Comparison of ENCODE assay signal across 14 cellular contexts in the genomic region with DNA sequence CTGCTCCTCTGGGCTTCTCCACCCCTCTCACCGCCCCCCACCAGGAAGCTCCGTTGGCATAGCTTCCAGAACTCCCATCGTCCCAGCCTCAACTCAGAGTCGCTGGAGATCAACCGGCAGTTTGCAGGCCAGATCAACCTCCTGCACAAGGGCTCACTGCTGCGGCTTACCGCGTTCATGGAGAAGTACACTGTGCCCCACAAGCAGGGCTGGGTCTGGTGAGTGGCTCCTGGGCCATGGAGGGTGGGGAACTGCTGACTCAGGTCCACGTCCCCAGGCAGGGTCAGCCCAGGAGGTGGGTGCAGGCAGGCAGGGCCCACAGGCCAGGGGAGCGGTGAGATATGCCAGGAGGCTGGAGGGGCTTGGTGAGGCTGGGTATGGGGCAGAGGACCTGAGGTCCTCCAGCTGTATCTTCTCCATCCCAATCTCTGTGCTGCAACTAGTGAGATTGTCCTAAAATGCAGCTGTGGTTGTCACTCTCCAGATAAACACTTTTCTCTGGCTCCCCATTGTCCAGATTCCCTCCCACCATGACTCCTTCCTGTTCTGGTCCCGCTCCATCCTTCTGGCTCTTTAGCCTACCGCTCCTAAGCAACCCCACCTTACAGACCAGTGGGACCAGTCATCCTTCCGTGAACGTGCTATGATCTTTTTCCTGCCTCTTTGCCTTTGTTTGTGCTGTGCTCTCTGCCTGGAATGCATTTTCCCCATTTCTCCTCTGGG.
DNase-seq lines count a peak whose midpoint lies in the region; ATAC-seq and TF ChIP-seq lines count a peak whose summit lies in the region.
"Had no signal": no experiment of that assay in that cellular context is flagged by ENCODE, and none has a peak within 500 bp of the region (broad histone marks: within the 10 kb centered on the region; RNA-seq: fewer than 3 reads in every experiment).

No MANE protein-coding gene starts in this region.

- peak overlapping the region; percentile 87 for H3K27ac Mint-ChIP-seq in endothelial cell (ENCODE audit: unreplicated experiment)
- H3K27ac Mint-ChIP-seq: CD4-positive, alpha-beta memory T cell had no signal

- H3K36me3 Mint-ChIP-seq in endothelial cell (ENCODE audit: low read depth, unreplicated experiment): peaks cover 45% of the 10 kb centered on the region
- H3K36me3 Mint-ChIP-seq: CD4-positive, alpha-beta memory T cell had no signal

- H3K36me3 ChIP-seq in heart right ventricle (peaks cover 0 to 85% (median 0%) of the 10 kb centered on the region in 9 donors), osteoblast (ENCODE audit: insufficient read depth, low read length) (peaks cover 10% of the 10 kb centered on the region), stomach (peaks cover 0 to 52% (median 37%) of the 10 kb centered on the region in 4 donors), tibial artery (no peaks in the 10 kb centered on the region)
- H3K36me3 ChIP-seq: BE2C had no signal

- H3K9me3 Mint-ChIP-seq in endothelial cell (ENCODE audit: unreplicated experiment): no peaks in the 10 kb centered on the region
- H3K9me3 Mint-ChIP-seq: CD4-positive, alpha-beta memory T cell had no signal

- DNase-seq in heart right ventricle (no peak), Right ventricle myocardium superior (no peak), endothelial cell (ENCODE audit: low spot score) (no peak), osteoblast (ENCODE audit: insufficient read length, low spot score, missing footprints) (peak; percentile 21), stomach (peak; percentile 17), tibial artery (no peak)
- DNase-seq: BE2C; CD4-positive, alpha-beta memory T cell; DMS79; GOT3; H9 had no signal

- TF ChIP-seq POLR2A in stomach (IDR thresholded peaks at IDR 0.05): no peak

- WGBS in heart right ventricle, 2 donors: 71 to 80% methylated on average over 13 to 14 of the region's 14 CpGs
- 78 to 92% (median 84%) methylated on average over 6 to 14 of the region's 14 CpGs for WGBS in stomach, 5 donors

- peaks cover 19% of the 10 kb centered on the region for H3K27me3 Mint-ChIP-seq in endothelial cell (ENCODE audit: unreplicated experiment)
- H3K27me3 Mint-ChIP-seq: CD4-positive, alpha-beta memory T cell had no signal

- H3K4me1 Mint-ChIP-seq in endothelial cell (ENCODE audit: unreplicated experiment): peaks cover 4% of the 10 kb centered on the region

- no peak overlapping the region for H2AFZ ChIP-seq in osteoblast (ENCODE audit: low read length)

- TF ChIP-seq CTCF in heart right ventricle (IDR thresholded peaks at IDR 0.05): no peak
- no peak for TF ChIP-seq CTCF in endothelial cell (IDR thresholded peaks at IDR 0.05; ENCODE audit: unreplicated experiment)
- TF ChIP-seq CTCF in osteoblast (IDR thresholded peaks at IDR 0.05; ENCODE audit: extremely low read depth, low read depth, low read length): no peak
- no peak for TF ChIP-seq CTCF in stomach (IDR thresholded peaks at IDR 0.05)
- no peak for TF ChIP-seq CTCF in tibial artery (IDR thresholded peaks at IDR 0.05)

- no peaks in the 10 kb centered on the region for H3K9me3 ChIP-seq in heart right ventricle
- H3K9me3 ChIP-seq in osteoblast (ENCODE audit: low read depth, low read length): no peaks in the 10 kb centered on the region
- no peaks in the 10 kb centered on the region for H3K9me3 ChIP-seq in stomach
- no peaks in the 10 kb centered on the region for H3K9me3 ChIP-seq in tibial artery
- H3K9me3 ChIP-seq: BE2C had no signal

- H3K4me1 ChIP-seq in heart right ventricle: peaks cover 0 to 14% (median 0%) of the 10 kb centered on the region in 9 donors
- H3K4me1 ChIP-seq in osteoblast (ENCODE audit: insufficient read depth, low read length): no peaks in the 10 kb centered on the region
- H3K4me1 ChIP-seq in stomach: no peaks in the 10 kb centered on the region
- H3K4me1 ChIP-seq in tibial artery: no peaks in the 10 kb centered on the region
- H3K4me1 ChIP-seq: BE2C had no signal

- TF ChIP-seq EP300 in stomach (IDR thresholded peaks at IDR 0.05): no peak

- peaks cover 3% of the 10 kb centered on the region for H4K20me1 ChIP-seq in osteoblast (ENCODE audit: insufficient read depth, low read length)

- intact Hi-C loops in heart right ventricle (cut with DNase I) (loop anchor here in 5 of 10 donors (10.0 kb wide), 4 partner anchors 115 to 215 kb away; no protein-coding TSS in a partner anchor), Right ventricle myocardium superior (cut with DNase I) (loop anchor here (10.0 kb wide), 1 partner anchor 205 kb away; no protein-coding TSS in a partner anchor), stomach (cut with DNase I; ENCODE audit: low total_unique reads) (loop anchor here (10.0 kb wide), 1 partner anchor 525 kb away; no protein-coding TSS in a partner anchor), tibial artery (cut with DNase I; ENCODE audit: low total_unique reads) (no loop called here)

- H3K27ac ChIP-seq in heart right ventricle: no peak overlapping the region
- no peak overlapping the region for H3K27ac ChIP-seq in osteoblast (ENCODE audit: low read depth, low read length)
- no peak overlapping the region for H3K27ac ChIP-seq in stomach
- H3K27ac ChIP-seq in tibial artery: no peak overlapping the region
- H3K27ac ChIP-seq: C4-2B had no signal

- peak in 5 of 8 donors; percentile 21 to 58 (median 41) for ATAC-seq in heart right ventricle
- no peak for ATAC-seq in Right ventricle myocardium superior (ENCODE audit: poor library complexity)
- no peak for ATAC-seq in GM18502 (IDR thresholded peaks at IDR 0.05; ENCODE audit: poor library complexity, unreplicated experiment)

- H3K4me3 ChIP-seq in heart right ventricle (no peak overlapping the region), osteoblast (ENCODE audit: insufficient read depth, low read length) (no peak overlapping the region), stomach (no peak overlapping the region), tibial artery (no peak overlapping the region)
- H3K4me3 ChIP-seq: GM12878 had no signal

- H3K4me3 Mint-ChIP-seq in endothelial cell (ENCODE audit: unreplicated experiment): peak overlapping the region; percentile 56
- H3K4me3 Mint-ChIP-seq: CD4-positive, alpha-beta memory T cell; H9 had no signal

- no peak overlapping the region for H3K4me2 ChIP-seq in osteoblast (ENCODE audit: insufficient read depth, low read length)

- H3K27me3 ChIP-seq in heart right ventricle: no peaks in the 10 kb centered on the region
- H3K27me3 ChIP-seq in osteoblast (ENCODE audit: insufficient read depth, low read length): no peaks in the 10 kb centered on the region
- H3K27me3 ChIP-seq in stomach: peaks cover 0 to 2% (median 0%) of the 10 kb centered on the region in 3 donors
- no peaks in the 10 kb centered on the region for H3K27me3 ChIP-seq in tibial artery
- H3K27me3 ChIP-seq: BE2C had no signal

- H3K79me2 ChIP-seq in osteoblast (ENCODE audit: insufficient read depth, low read length): no peaks in the 10 kb centered on the region

Comparison
In these comparisons a context has a peak if more than half of its experiments do, and no peak if none do; other contexts are left out.
1. ATAC-seq: peak in heart right ventricle (5 of 8); none in Right ventricle myocardium superior (single experiment) and GM18502 (single experiment).
2. DNase-seq: peak in osteoblast (single experiment) and stomach (single experiment); none in heart right ventricle (0 of 2), Right ventricle myocardium superior (single experiment), endothelial cell (single experiment) and tibial artery (0 of 2).